Comparison of ENCODE assay signal across 9 cellular contexts in the genomic region with DNA sequence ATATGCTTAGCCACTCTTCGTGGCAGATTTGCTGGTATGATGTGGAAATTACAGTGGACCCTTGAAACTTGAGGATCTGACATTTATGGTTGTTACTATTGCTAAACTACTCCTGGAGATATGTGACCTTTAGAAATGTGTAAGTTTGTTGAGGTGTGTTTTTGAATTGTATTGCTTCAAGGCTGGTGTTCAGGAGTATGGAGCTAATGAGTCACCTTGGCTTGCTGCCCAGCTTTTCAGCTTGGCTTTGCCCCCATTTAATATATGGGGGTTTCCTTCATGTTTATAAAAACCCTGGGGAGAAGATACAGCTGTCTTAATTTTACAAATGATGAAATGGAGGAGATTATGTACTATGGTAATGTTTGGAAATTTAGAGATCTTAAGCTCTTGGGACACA. TPM values are rescaled to one million over a fixed set of nuclear protein-coding genes. Genes with fewer than 3 reads are reported as not detected.
A peak's percentile ranks its signal among the peaks of the same experiment; 100 is the strongest.
DNase-seq lines count a peak whose midpoint lies in the region; ATAC-seq, FAIRE-seq and TF ChIP-seq lines count a peak whose summit lies in the region.
"Had no signal": no experiment of that assay in that cellular context is flagged by ENCODE, and none has a peak within 500 bp of the region (broad histone marks: within the 10 kb centered on the region; RNA-seq: fewer than 3 reads in every experiment).

No MANE protein-coding gene starts in this region.

- H3K27ac Mint-ChIP-seq in GM23338 = 0 out of 2 replicates have a peak overlapping the region, but pooled peaks have one; percentile 3
- H3K27ac Mint-ChIP-seq in endothelial cell (ENCODE audit: unreplicated experiment) = no peak overlapping the region

- H3K36me3 ChIP-seq in GM23338 (ENCODE audit: insufficient read depth) (peaks cover 15% of the 10 kb centered on the region), breast epithelium (no peaks in the 10 kb centered on the region), pancreas (peaks cover 0 to 20% (median 5%) of the 10 kb centered on the region in 3 donors)

- FAIRE-seq in pancreas (lab: Jason Lieb, UNC) = no peak

- H3K9me3 ChIP-seq in breast epithelium (no peaks in the 10 kb centered on the region), pancreas (no peaks in the 10 kb centered on the region)

- no peaks in the 10 kb centered on the region for H3K9me2 ChIP-seq in GM23338 (ENCODE audit: insufficient read depth)

- H3K36me3 Mint-ChIP-seq in GM23338 (ENCODE audit: low read depth) (peaks cover 22% of the 10 kb centered on the region; the same call in 2 of the 3 replicates), endothelial cell (ENCODE audit: low read depth, unreplicated experiment) (peaks cover 12% of the 10 kb centered on the region)

- ATAC-seq in GM23338 (no peak), pancreas (peak; percentile 51 to 86 (median 76)), GM19397 (IDR thresholded peaks at IDR 0.05; ENCODE audit: unreplicated experiment) (no peak)

- WGBS in pancreas, 2 donors = 40 to 41% methylated on average over 1 of the region's 1 CpG

- no peak overlapping the region for H3K4me2 ChIP-seq in GM23338

- TF ChIP-seq POLR2A in breast epithelium (IDR thresholded peaks at IDR 0.05) = no peak

- H3K4me1 ChIP-seq in GM23338 (ENCODE audit: insufficient read depth) = no peaks in the 10 kb centered on the region
- peaks cover 3 to 9% of the 10 kb centered on the region in 2 donors for H3K4me1 ChIP-seq in breast epithelium
- peaks cover 5 to 12% (median 9%) of the 10 kb centered on the region in 3 donors for H3K4me1 ChIP-seq in pancreas

- H3K27me3 Mint-ChIP-seq in GM23338 (ENCODE audit: insufficient read depth, low read depth, poor library complexity) (no peaks in the 10 kb centered on the region), endothelial cell (ENCODE audit: unreplicated experiment) (peaks cover 4% of the 10 kb centered on the region)
- H3K27me3 Mint-ChIP-seq: IgD-negative memory B cell had no signal

- no peak overlapping the region for H3K4me3 Mint-ChIP-seq in GM23338
- no peak overlapping the region for H3K4me3 Mint-ChIP-seq in endothelial cell (ENCODE audit: unreplicated experiment)
- H3K4me3 Mint-ChIP-seq: IgD-negative memory B cell had no signal

- DNase-seq in GM23338 (ENCODE audit: low spot score) (no peak), T follicular helper cell (ENCODE audit: low read depth) (peak; percentile 43), breast epithelium (ENCODE audit: low spot score in 2 of 2) (no peak), pancreas (peak in 5 of 6 donors; percentile 23 to 65 (median 52)), cortex of kidney (lab: John Stamatoyannopoulos, UW) (no peak), endothelial cell (ENCODE audit: low spot score) (no peak), NCI-H524 treated with DMSO at 0.1 percent for 48 hours (lab: John Stamatoyannopoulos, UW) (no peak)

- H3K9me3 Mint-ChIP-seq in GM23338 (no peaks in the 10 kb centered on the region), endothelial cell (ENCODE audit: unreplicated experiment) (no peaks in the 10 kb centered on the region)
- H3K9me3 Mint-ChIP-seq: IgD-negative memory B cell had no signal

- H4K20me1 ChIP-seq in GM23338 (replicated peaks; ENCODE audit: insufficient read depth) = no peaks in the 10 kb centered on the region; the same call in 1 of the 2 replicates

- H3K79me2 ChIP-seq in GM23338 (replicated peaks; ENCODE audit: insufficient read depth) = peaks cover 35% of the 10 kb centered on the region

- no peaks in the 10 kb centered on the region; the same call in 2 of the 3 replicates for H3K4me1 Mint-ChIP-seq in GM23338
- peaks cover 12% of the 10 kb centered on the region for H3K4me1 Mint-ChIP-seq in endothelial cell (ENCODE audit: unreplicated experiment)

- H3F3A ChIP-seq in GM23338 (replicated peaks; ENCODE audit: low read depth) = no peaks in the 10 kb centered on the region

- H3K27ac ChIP-seq in GM23338 (ENCODE audit: low read depth) = no peak overlapping the region
- peak overlapping the region; percentile 33 to 38 for H3K27ac ChIP-seq in breast epithelium
- H3K27ac ChIP-seq in pancreas = peak overlapping the region in 1 of 4 donors; percentile 20

- TF ChIP-seq CTCF in GM23338 (conservative IDR thresholded peaks at IDR 0.05; ENCODE audit: low read depth in 2 of 2) (no peak), breast epithelium (IDR thresholded peaks at IDR 0.05) (no peak), pancreas (IDR thresholded peaks at IDR 0.05) (no peak), endothelial cell (IDR thresholded peaks at IDR 0.05; ENCODE audit: unreplicated experiment) (no peak)

- intact Hi-C loops in breast epithelium (cut with DNase I; ENCODE audit: low total_unique reads) = no loop called here
- intact Hi-C loops in pancreas (cut with DNase I) = no loop called here

- H2AFZ ChIP-seq in GM23338 = no peak overlapping the region

- H3K4me3 ChIP-seq in GM23338 (no peak overlapping the region), breast epithelium (no peak overlapping the region), pancreas (no peak overlapping the region)

- no peaks in the 10 kb centered on the region for H3K27me3 ChIP-seq in GM23338 (ENCODE audit: insufficient read depth)
- H3K27me3 ChIP-seq in breast epithelium = no peaks in the 10 kb centered on the region
- no peaks in the 10 kb centered on the region for H3K27me3 ChIP-seq in pancreas

TF ChIP-seq in GM23338, 12 proteins besides CTCF, POLR2A, EP300 and RAD21 (continues in another document):
- TF ChIP-seq EZH2 (IDR thresholded peaks at IDR 0.05; ENCODE audit: low read depth, unreplicated experiment) = no peak
- TF ChIP-seq ZNF114 (CRISPR knock-in tag; IDR thresholded peaks at IDR 0.05) = no peak
- no peak for TF ChIP-seq CREB1 (CRISPR knock-in tag; IDR thresholded peaks at IDR 0.05; ENCODE audit: low read depth)
- TF ChIP-seq, protein P1, sequence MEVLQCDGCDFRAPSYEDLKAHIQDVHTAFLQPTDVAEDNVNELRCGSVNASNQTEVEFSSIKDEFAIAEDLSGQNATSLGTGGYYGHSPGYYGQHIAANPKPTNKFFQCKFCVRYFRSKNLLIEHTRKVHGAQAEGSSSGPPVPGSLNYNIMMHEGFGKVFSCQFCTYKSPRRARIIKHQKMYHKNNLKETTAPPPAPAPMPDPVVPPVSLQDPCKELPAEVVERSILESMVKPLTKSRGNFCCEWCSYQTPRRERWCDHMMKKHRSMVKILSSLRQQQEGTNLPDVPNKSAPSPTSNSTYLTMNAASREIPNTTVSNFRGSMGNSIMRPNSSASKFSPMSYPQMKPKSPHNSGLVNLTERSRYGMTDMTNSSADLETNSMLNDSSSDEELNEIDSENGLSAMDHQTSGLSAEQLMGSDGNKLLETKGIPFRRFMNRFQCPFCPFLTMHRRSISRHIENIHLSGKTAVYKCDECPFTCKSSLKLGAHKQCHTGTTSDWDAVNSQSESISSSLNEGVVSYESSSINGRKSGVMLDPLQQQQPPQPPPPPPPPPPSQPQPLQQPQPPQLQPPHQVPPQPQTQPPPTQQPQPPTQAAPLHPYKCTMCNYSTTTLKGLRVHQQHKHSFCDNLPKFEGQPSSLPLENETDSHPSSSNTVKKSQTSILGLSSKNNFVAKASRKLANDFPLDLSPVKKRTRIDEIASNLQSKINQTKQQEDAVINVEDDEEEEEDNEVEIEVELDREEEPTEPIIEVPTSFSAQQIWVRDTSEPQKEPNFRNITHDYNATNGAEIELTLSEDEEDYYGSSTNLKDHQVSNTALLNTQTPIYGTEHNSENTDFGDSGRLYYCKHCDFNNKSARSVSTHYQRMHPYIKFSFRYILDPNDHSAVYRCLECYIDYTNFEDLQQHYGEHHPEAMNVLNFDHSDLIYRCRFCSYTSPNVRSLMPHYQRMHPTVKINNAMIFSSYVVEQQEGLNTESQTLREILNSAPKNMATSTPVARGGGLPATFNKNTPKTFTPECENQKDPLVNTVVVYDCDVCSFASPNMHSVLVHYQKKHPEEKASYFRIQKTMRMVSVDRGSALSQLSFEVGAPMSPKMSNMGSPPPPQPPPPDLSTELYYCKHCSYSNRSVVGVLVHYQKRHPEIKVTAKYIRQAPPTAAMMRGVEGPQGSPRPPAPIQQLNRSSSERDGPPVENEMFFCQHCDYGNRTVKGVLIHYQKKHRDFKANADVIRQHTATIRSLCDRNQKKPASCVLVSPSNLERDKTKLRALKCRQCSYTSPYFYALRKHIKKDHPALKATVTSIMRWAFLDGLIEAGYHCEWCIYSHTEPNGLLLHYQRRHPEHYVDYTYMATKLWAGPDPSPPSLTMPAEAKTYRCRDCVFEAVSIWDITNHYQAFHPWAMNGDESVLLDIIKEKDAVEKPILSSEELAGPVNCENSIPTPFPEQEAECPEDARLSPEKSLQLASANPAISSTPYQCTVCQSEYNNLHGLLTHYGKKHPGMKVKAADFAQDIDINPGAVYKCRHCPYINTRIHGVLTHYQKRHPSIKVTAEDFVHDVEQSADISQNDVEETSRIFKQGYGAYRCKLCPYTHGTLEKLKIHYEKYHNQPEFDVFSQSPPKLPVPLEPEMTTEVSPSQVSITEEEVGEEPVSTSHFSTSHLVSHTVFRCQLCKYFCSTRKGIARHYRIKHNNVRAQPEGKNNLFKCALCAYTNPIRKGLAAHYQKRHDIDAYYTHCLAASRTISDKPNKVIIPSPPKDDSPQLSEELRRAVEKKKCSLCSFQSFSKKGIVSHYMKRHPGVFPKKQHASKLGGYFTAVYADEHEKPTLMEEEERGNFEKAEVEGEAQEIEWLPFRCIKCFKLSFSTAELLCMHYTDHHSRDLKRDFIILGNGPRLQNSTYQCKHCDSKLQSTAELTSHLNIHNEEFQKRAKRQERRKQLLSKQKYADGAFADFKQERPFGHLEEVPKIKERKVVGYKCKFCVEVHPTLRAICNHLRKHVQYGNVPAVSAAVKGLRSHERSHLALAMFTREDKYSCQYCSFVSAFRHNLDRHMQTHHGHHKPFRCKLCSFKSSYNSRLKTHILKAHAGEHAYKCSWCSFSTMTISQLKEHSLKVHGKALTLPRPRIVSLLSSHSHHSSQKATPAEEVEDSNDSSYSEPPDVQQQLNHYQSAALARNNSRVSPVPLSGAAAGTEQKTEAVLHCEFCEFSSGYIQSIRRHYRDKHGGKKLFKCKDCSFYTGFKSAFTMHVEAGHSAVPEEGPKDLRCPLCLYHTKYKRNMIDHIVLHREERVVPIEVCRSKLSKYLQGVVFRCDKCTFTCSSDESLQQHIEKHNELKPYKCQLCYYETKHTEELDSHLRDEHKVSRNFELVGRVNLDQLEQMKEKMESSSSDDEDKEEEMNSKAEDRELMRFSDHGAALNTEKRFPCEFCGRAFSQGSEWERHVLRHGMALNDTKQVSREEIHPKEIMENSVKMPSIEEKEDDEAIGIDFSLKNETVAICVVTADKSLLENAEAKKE (CRISPR knock-in tag; IDR thresholded peaks at IDR 0.05) = no peak
- TF ChIP-seq POLR2AphosphoS5 (IDR thresholded peaks at IDR 0.05; ENCODE audit: low read depth) = no peak
- TF ChIP-seq STAT1 (IDR thresholded peaks at IDR 0.05; ENCODE audit: unreplicated experiment) = no peak

RNA-seq across cellular contexts. Expression of a gene that starts 11.6 kb away (rescaled TPM):
- total RNA-seq in GM23338 (2014; rRNA removed; shearing (Covaris generic)) = 40.5 and 52.8 TPM in 2 replicates
- polyA plus RNA-seq in GM23338 (2016; fragmentation: Nextera tagmentation; extraction: Ambion mirVana) (36.0 and 37.6 TPM in 2 replicates), pancreas (10 to 100 TPM; 13.3 to 19.4 TPM)
- total RNA-seq in breast epithelium (100 to 1,000 TPM; 166 to 269 (median 176) TPM), pancreas (10 to 100 TPM; 22.6 to 50.4 (median 32.2) TPM), endothelial cell (ENCODE audit: unreplicated experiment) (50.9 TPM)

Comparison
In these comparisons a context has a peak if more than half of its experiments do, and no peak if none do; other contexts are left out.
1. ATAC-seq: peak in pancreas (4 of 4); none in GM23338 (single experiment) and GM19397 (single experiment).
2. DNase-seq: peak in T follicular helper cell (single experiment) and pancreas (5 of 6); none in GM23338 (single experiment), breast epithelium (0 of 2), cortex of kidney (single experiment), endothelial cell (single experiment) and NCI-H524 treated with DMSO at 0.1 percent for 48 hours (single experiment).